ENCODE assay signal across 20 cellular contexts in the genomic region with DNA sequence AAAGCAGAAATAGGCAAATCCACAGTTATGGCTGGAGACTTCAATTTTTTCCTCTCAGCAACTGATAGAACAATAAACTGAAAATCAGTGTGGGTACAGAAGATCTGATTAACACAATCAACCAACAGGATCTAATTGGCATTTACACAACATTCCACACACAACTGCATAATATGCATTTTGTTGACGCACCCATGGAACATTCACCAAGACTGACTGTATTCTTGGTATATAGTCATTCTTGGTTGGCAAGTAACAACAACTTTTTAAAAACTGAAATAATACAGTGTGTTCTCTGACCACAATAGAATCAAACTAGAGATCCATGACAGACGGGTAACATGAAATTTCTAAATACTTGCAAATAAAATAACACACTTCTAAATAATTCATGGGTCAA.
"Had no signal": no experiment of that assay in that cellular context is flagged by ENCODE, and none has a peak within 500 bp of the region (broad histone marks: within the 10 kb centered on the region; RNA-seq: fewer than 3 reads in every experiment).

No MANE protein-coding gene starts in this region.

- H3K27ac Mint-ChIP-seq: activated CD8-positive, alpha-beta T cell treated with anti-CD3 and anti-CD28 coated beads, Interleukin-2, amount 10 ng/mL, durations not matched to agents 7 days and 5 days; activated naive CD4-positive, alpha-beta T cell treated with anti-CD3 and anti-CD28 coated beads, Interleukin-2, amount 50 U/mL, for 72 hours; activated T-cell treated with anti-CD3 and anti-CD28 coated beads, Interleukin-2, amount 50 U/mL, for 72 hours; brain; endodermal cell; memory B cell; naive thymus-derived CD8-positive, alpha-beta T cell; progenitor cell of endocrine pancreas; WTC11 had no signal

- H3K27me3 ChIP-seq: left lung, right atrium auricular region had no signal

- DNase-seq: activated CD4-positive, alpha-beta T cell treated with anti-CD3 and anti-CD28 coated beads for 4 hours; activated CD8-positive, alpha-beta memory T cell treated with anti-CD3 and anti-CD28 coated beads, Interleukin-2, amount 50 U/mL, for 48 hours; activated CD8-positive, alpha-beta T cell treated with anti-CD3 and anti-CD28 coated beads, Interleukin-2, amount 10 ng/mL, durations not matched to agents 7 days and 5 days; activated gamma-delta T cell; activated T-cell treated with anti-CD3 and anti-CD28 coated beads, Interleukin-2, amount 50 U/mL, for 72 hours; cerebellar nuclear complex; endodermal cell; erythroblast; islet precursor cell; left lung; naive thymus-derived CD8-positive, alpha-beta T cell; occipital lobe; stimulated activated naive CD8-positive, alpha-beta T cell treated with anti-CD3 and anti-CD28 coated beads, Interleukin-15, Interleukin-2, amounts not matched to agents 100 U/mL and 50 U/mL, for 24 hours had no signal

- H3K4me1 Mint-ChIP-seq: memory B cell had no signal

- H3K9me3 Mint-ChIP-seq: activated naive CD4-positive, alpha-beta T cell treated with anti-CD3 and anti-CD28 coated beads, Interleukin-2, amount 50 U/mL, for 72 hours; activated T-cell treated with anti-CD3 and anti-CD28 coated beads, Interleukin-2, amount 50 U/mL, for 72 hours; endodermal cell; memory B cell; naive thymus-derived CD8-positive, alpha-beta T cell; type B pancreatic cell; WTC11 had no signal

- H3K27ac ChIP-seq: left lung, right atrium auricular region had no signal

- H3K9me3 ChIP-seq: left lung, right atrium auricular region had no signal

- H3K4me3 ChIP-seq: left lung, right atrium auricular region had no signal

- H3K27me3 Mint-ChIP-seq: brain had no signal

- H3K4me3 Mint-ChIP-seq: activated CD8-positive, alpha-beta T cell treated with anti-CD3 and anti-CD28 coated beads, Interleukin-2, amount 10 ng/mL, durations not matched to agents 7 days and 5 days; activated T-cell treated with anti-CD3 and anti-CD28 coated beads, Interleukin-2, amount 50 U/mL, for 72 hours; brain; endodermal cell; memory B cell; naive thymus-derived CD8-positive, alpha-beta T cell; type B pancreatic cell; WTC11 had no signal

- ATAC-seq: activated CD8-positive, alpha-beta T cell treated with anti-CD3 and anti-CD28 coated beads, Interleukin-2, amount 10 ng/mL, durations not matched to agents 7 days and 5 days; activated naive CD4-positive, alpha-beta T cell treated with anti-CD3 and anti-CD28 coated beads, Interleukin-2, amount 50 U/mL, for 72 hours; activated T-cell treated with anti-CD3 and anti-CD28 coated beads, Interleukin-2, amount 50 U/mL, for 72 hours; left lung; naive thymus-derived CD8-positive, alpha-beta T cell; stimulated activated naive CD8-positive, alpha-beta T cell treated with anti-CD3 and anti-CD28 coated beads, Interleukin-15, Interleukin-2, amounts not matched to agents 100 U/mL and 50 U/mL, for 24 hours; WTC11 had no signal

- H3K36me3 Mint-ChIP-seq: activated naive CD4-positive, alpha-beta T cell treated with anti-CD3 and anti-CD28 coated beads, Interleukin-2, amount 50 U/mL, for 72 hours; brain; memory B cell; naive thymus-derived CD8-positive, alpha-beta T cell; type B pancreatic cell; WTC11 had no signal

- H3K36me3 ChIP-seq: left lung, right atrium auricular region had no signal
